23 cellular contexts compared by ENCODE assay signal in genomic region chr15:69780981-69781380, GRCh38.
"Had no signal": no experiment of that assay in that cellular context is flagged by ENCODE, and none has a peak within 500 bp of the region (broad histone marks: within the 10 kb centered on the region; RNA-seq: fewer than 3 reads in every experiment).

No MANE protein-coding gene starts in this region.

- H3K4me3 ChIP-seq: colonic mucosa, dorsolateral prefrontal cortex, esophagus squamous epithelium, gastroesophageal sphincter, heart left ventricle, ovary, prostate gland, thoracic aorta, upper lobe of left lung had no signal

- DNase-seq: activated B cell treated with CpG ODN at 0.5 μM for 24 hours; activated CD4-positive, alpha-beta memory T cell treated with anti-CD3 and anti-CD28 coated beads, Interleukin-2, amount 10 ng/mL, durations not matched to agents 7 days and 5 days; activated CD4-positive, alpha-beta T cell treated with anti-CD3 and anti-CD28 coated beads for 36 hours; activated naive CD4-positive, alpha-beta T cell treated with anti-CD3 and anti-CD28 coated beads for 36 hours; activated T-cell treated with anti-CD3 and anti-CD28 coated beads, Interleukin-2, amount 50 U/mL, for 24 hours; amygdala; colonic mucosa; dorsolateral prefrontal cortex; endodermal cell; esophagus squamous epithelium; heart left ventricle; left ventricle myocardium superior; mammary epithelial cell; natural killer cell; ovary; stimulated activated CD4-positive, alpha-beta T cell treated with anti-CD3 and anti-CD28 coated beads, Interleukin-2, amount 100 ng/mL, for 48 hours; stimulated activated naive CD4-positive, alpha-beta T cell treated with Interleukin-2 at 50 U/mL for 16 hours; upper lobe of left lung had no signal

- H3K27ac ChIP-seq: colonic mucosa, dorsolateral prefrontal cortex, esophagus squamous epithelium, gastroesophageal sphincter, heart left ventricle, ovary, prostate gland, thoracic aorta, upper lobe of left lung had no signal

- H3K9me3 ChIP-seq: colonic mucosa, esophagus squamous epithelium, gastroesophageal sphincter, ovary, prostate gland, upper lobe of left lung had no signal

- FAIRE-seq: bronchial epithelial cell, islet of Langerhans had no signal

- H3K36me3 ChIP-seq: colonic mucosa, esophagus squamous epithelium, gastroesophageal sphincter, heart left ventricle, ovary, prostate gland, thoracic aorta, upper lobe of left lung had no signal

- H3K4me1 ChIP-seq: colonic mucosa, esophagus squamous epithelium, gastroesophageal sphincter, prostate gland, upper lobe of left lung had no signal

- H3K27me3 ChIP-seq: colonic mucosa, gastroesophageal sphincter, ovary, upper lobe of left lung had no signal
